13 cellular contexts compared by ENCODE assay signal in genomic region chr2:55843992-55844345, GRCh38.
DNase-seq lines count a peak whose midpoint lies in the region; ATAC-seq and TF ChIP-seq lines count a peak whose summit lies in the region.
"Had no signal": no experiment of that assay in that cellular context is flagged by ENCODE, and none has a peak within 500 bp of the region (broad histone marks: within the 10 kb centered on the region; RNA-seq: fewer than 3 reads in every experiment).

No MANE protein-coding gene starts in this region.

- intact Hi-C loops in MCF 10A (cut with micrococcal nuclease) (loop anchor here (1.0 to 5.0 kb wide), 2 partner anchors 18 to 67 kb away; no protein-coding TSS in a partner anchor), mammary epithelial cell (cut with micrococcal nuclease) (loop anchor here (2.0 kb wide), 1 partner anchor 13 kb away; no protein-coding TSS in a partner anchor), lower lobe of right lung (cut with DNase I) (no loop called here), upper lobe of right lung (cut with DNase I) (no loop called here), aorta (cut with DNase I) (no loop called here), OCI-LY7 (cut with micrococcal nuclease; ENCODE audit: unreplicated experiment) (no loop called here)

- ATAC-seq in lower lobe of right lung (no peak), upper lobe of right lung (no peak), aorta (ENCODE audit: low FRiP score) (no peak)

- peak overlapping the region; percentile 33 for H3K27ac Mint-ChIP-seq in MCF 10A (ENCODE audit: low read depth, unreplicated experiment)

- H3K9me2 ChIP-seq in OCI-LY7 (ENCODE audit: insufficient read depth, low read length): no peaks in the 10 kb centered on the region

- no peak overlapping the region for H3K9ac ChIP-seq in mammary epithelial cell (ENCODE audit: insufficient read depth, low read length)

- DNase-seq in MCF 10A (ENCODE audit: unreplicated experiment) (no peak), mammary epithelial cell (no peak), epithelial cell of esophagus (ENCODE audit: low read depth) (peak; percentile 73), lower lobe of right lung (no peak), upper lobe of right lung (no peak), NCI-H69 (lab: John Stamatoyannopoulos, UW) (no peak), aorta (no peak), OCI-LY7 (ENCODE audit: low spot score) (no peak)
- DNase-seq: COR-L47, NCI-H1930, NCI-H526 treated with DMSO at 0.1 percent for 48 hours had no signal

- H3K4me2 ChIP-seq in mammary epithelial cell (ENCODE audit: insufficient read depth, low read depth, low read length): no peak overlapping the region
- no peak overlapping the region for H3K4me2 ChIP-seq in OCI-LY7 (ENCODE audit: low read length)

- H3K4me1 Mint-ChIP-seq in MCF 10A (ENCODE audit: insufficient read depth, unreplicated experiment): no peaks in the 10 kb centered on the region

- in situ Hi-C loops in mammary epithelial cell (cut with MboI; ENCODE audit: low sequenced_read_pairs in 2 of 2): no loop called here

- 45% methylated on average over 1 of the region's 1 CpG for WGBS in mammary epithelial cell (ENCODE audit: low coverage, missing lambda C conversion rate)
- 87% methylated on average over 1 of the region's 1 CpG for WGBS in aorta, 2 donors

- H4K20me1 ChIP-seq in mammary epithelial cell (ENCODE audit: insufficient read depth, low read length) (no peaks in the 10 kb centered on the region), OCI-LY7 (ENCODE audit: insufficient read depth, low read length) (no peaks in the 10 kb centered on the region)

- H3K27ac ChIP-seq in mammary epithelial cell (ENCODE audit: insufficient read depth, low read depth, low read length): no peak overlapping the region
- H3K27ac ChIP-seq in lower lobe of right lung: peak overlapping the region; percentile 54
- H3K27ac ChIP-seq in upper lobe of right lung: peak overlapping the region; percentile 47
- no peak overlapping the region for H3K27ac ChIP-seq in aorta (ENCODE audit: low read depth in 1 of 2, low read length in 2 of 2)
- no peak overlapping the region for H3K27ac ChIP-seq in OCI-LY7 (ENCODE audit: low read depth, low read length, poor library complexity, severe bottlenecking)
- H3K27ac ChIP-seq: HL-60 had no signal

- no peak overlapping the region for H2AFZ ChIP-seq in mammary epithelial cell (ENCODE audit: low read depth, low read length)
- no peak overlapping the region for H2AFZ ChIP-seq in OCI-LY7 (ENCODE audit: low read length)

- H3K36me3 Mint-ChIP-seq in MCF 10A (ENCODE audit: insufficient read depth, unreplicated experiment): no peaks in the 10 kb centered on the region
- H3K36me3 Mint-ChIP-seq: CD14-positive monocyte had no signal

- H3K4me1 ChIP-seq in mammary epithelial cell (ENCODE audit: insufficient read depth, low read length) (peaks cover 22% of the 10 kb centered on the region), lower lobe of right lung (peaks cover 27% of the 10 kb centered on the region), upper lobe of right lung (peaks cover 20% of the 10 kb centered on the region), aorta (ENCODE audit: control insufficient read depth in 1 of 2, insufficient read depth in 2 of 2, low read length in 2 of 2) (peaks cover 0 to 4% of the 10 kb centered on the region in 2 donors), OCI-LY7 (ENCODE audit: insufficient read depth, low read length, poor library complexity, severe bottlenecking) (no peaks in the 10 kb centered on the region)

- no peaks in the 10 kb centered on the region for H3K27me3 ChIP-seq in mammary epithelial cell (ENCODE audit: insufficient read depth, low read length)
- H3K27me3 ChIP-seq in lower lobe of right lung (ENCODE audit: low read depth): no peaks in the 10 kb centered on the region
- H3K27me3 ChIP-seq in upper lobe of right lung: no peaks in the 10 kb centered on the region
- H3K27me3 ChIP-seq in aorta (ENCODE audit: control insufficient read depth in 1 of 2, insufficient read depth in 2 of 2, low read length in 1 of 2): no peaks in the 10 kb centered on the region

- dilution Hi-C loops in mammary epithelial cell (cut with HindIII; ENCODE audit: low sequenced_read_pairs): no loop called here

- no peaks in the 10 kb centered on the region for H3K9me3 Mint-ChIP-seq in MCF 10A (ENCODE audit: unreplicated experiment)

- no peak for TF ChIP-seq CTCF in MCF 10A (IDR thresholded peaks at IDR 0.05; ENCODE audit: unreplicated experiment)
- TF ChIP-seq CTCF in mammary epithelial cell (conservative IDR thresholded peaks at IDR 0.05 in 1 of 2, IDR thresholded peaks at IDR 0.05 in 1 of 2; ENCODE audit: extremely low read depth in 1 of 2, insufficient read depth in 1 of 2, low read depth in 1 of 2, low read length in 2 of 2): no peak
- TF ChIP-seq CTCF in epithelial cell of esophagus (IDR thresholded peaks at IDR 0.05; ENCODE audit: insufficient read depth, low read depth, low read length, missing control alignments): no peak
- TF ChIP-seq CTCF in lower lobe of right lung (IDR thresholded peaks at IDR 0.05): no peak
- no peak for TF ChIP-seq CTCF in upper lobe of right lung (IDR thresholded peaks at IDR 0.05)
- no peak for TF ChIP-seq CTCF in OCI-LY7 (conservative IDR thresholded peaks at IDR 0.05; ENCODE audit: low read length)

- H3K4me3 Mint-ChIP-seq in MCF 10A (ENCODE audit: unreplicated experiment): no peak overlapping the region
- H3K4me3 Mint-ChIP-seq: CD14-positive monocyte had no signal

- no peaks in the 10 kb centered on the region for H3K27me3 Mint-ChIP-seq in MCF 10A (ENCODE audit: insufficient read depth, unreplicated experiment)

- POLR2A ChIA-PET in MCF 10A (lab: Yijun Ruan, JAX) (interaction anchor here (0.7 to 8.4 kb wide), 7 partner anchors 11 to 146 kb away, joined by 3 to 62 read pairs (median 3); no protein-coding TSS in a partner anchor), OCI-LY7 (lab: Charles Lee) (interaction anchor here (1.0 kb wide), 1 partner anchor 15 kb away, joined by 5 read pairs; no protein-coding TSS in a partner anchor)

- H3K9me3 ChIP-seq in mammary epithelial cell (replicated peaks; ENCODE audit: insufficient read depth, low read length): no peaks in the 10 kb centered on the region
- no peaks in the 10 kb centered on the region for H3K9me3 ChIP-seq in lower lobe of right lung
- no peaks in the 10 kb centered on the region for H3K9me3 ChIP-seq in upper lobe of right lung
- H3K9me3 ChIP-seq in aorta (ENCODE audit: control insufficient read depth, low read length): no peaks in the 10 kb centered on the region
- no peaks in the 10 kb centered on the region for H3K9me3 ChIP-seq in OCI-LY7 (ENCODE audit: low read length)

- H3K36me3 ChIP-seq in mammary epithelial cell (ENCODE audit: insufficient read depth, low read length) (no peaks in the 10 kb centered on the region), lower lobe of right lung (no peaks in the 10 kb centered on the region), upper lobe of right lung (no peaks in the 10 kb centered on the region), aorta (ENCODE audit: control insufficient read depth in 1 of 2, insufficient read depth in 2 of 2, low read length in 1 of 2) (no peaks in the 10 kb centered on the region), OCI-LY7 (ENCODE audit: insufficient read depth, low read length) (no peaks in the 10 kb centered on the region)

- H3K79me2 ChIP-seq in mammary epithelial cell (ENCODE audit: insufficient read depth, low read length): no peaks in the 10 kb centered on the region
- no peaks in the 10 kb centered on the region for H3K79me2 ChIP-seq in OCI-LY7 (ENCODE audit: insufficient read depth, low read depth, low read length)

- H3K4me3 ChIP-seq in mammary epithelial cell (replicated peaks in 1 of 3; ENCODE audit: insufficient read depth in 1 of 3, low read depth in 2 of 3, low read length in 3 of 3) (no peak overlapping the region), epithelial cell of esophagus (ENCODE audit: low read length) (no peak overlapping the region), lower lobe of right lung (no peak overlapping the region), upper lobe of right lung (no peak overlapping the region), aorta (ENCODE audit: low read length in 2 of 2) (no peak overlapping the region), OCI-LY7 (ENCODE audit: low read depth, low read length, poor library complexity, severe bottlenecking) (no peak overlapping the region)

- CTCF ChIA-PET in MCF 10A (lab: Yijun Ruan, JAX): interaction anchor here (1.1 kb wide), 1 partner anchor 8 kb away, joined by 3 read pairs; no protein-coding TSS in a partner anchor
- CTCF ChIA-PET in mammary epithelial cell (lab: Charles Lee; ENCODE audit: low non-redundant PET): interaction anchor here (0.7 kb wide), 1 partner anchor 1916 kb away, joined by 6 read pairs; no protein-coding TSS in a partner anchor
- CTCF ChIA-PET in OCI-LY7 (lab: Charles Lee; ENCODE audit: unreplicated experiment): no interaction called here

- BruUV-seq in MCF 10A (replicated peaks; lab: Mats Ljungman, UMichigan): no TSS peak
- BruUV-seq in mammary epithelial cell (replicated peaks; lab: Mats Ljungman, UMichigan): no TSS peak
- BruUV-seq in OCI-LY7 (replicated peaks; lab: Mats Ljungman, UMichigan): no TSS peak

Comparison
In these comparisons a context has a peak if more than half of its experiments do, and no peak if none do; other contexts are left out.
1. H3K27ac ChIP-seq: peak in lower lobe of right lung (single experiment) and upper lobe of right lung (single experiment); none in mammary epithelial cell (single experiment), aorta (0 of 2) and OCI-LY7 (single experiment).
2. intact Hi-C loops: an anchor here in MCF 10A (1.0 to 5.0 kb wide) and mammary epithelial cell (2.0 kb wide); none called in lower lobe of right lung, upper lobe of right lung, aorta and OCI-LY7.